19 cellular contexts compared by ENCODE assay signal in the genomic region with DNA sequence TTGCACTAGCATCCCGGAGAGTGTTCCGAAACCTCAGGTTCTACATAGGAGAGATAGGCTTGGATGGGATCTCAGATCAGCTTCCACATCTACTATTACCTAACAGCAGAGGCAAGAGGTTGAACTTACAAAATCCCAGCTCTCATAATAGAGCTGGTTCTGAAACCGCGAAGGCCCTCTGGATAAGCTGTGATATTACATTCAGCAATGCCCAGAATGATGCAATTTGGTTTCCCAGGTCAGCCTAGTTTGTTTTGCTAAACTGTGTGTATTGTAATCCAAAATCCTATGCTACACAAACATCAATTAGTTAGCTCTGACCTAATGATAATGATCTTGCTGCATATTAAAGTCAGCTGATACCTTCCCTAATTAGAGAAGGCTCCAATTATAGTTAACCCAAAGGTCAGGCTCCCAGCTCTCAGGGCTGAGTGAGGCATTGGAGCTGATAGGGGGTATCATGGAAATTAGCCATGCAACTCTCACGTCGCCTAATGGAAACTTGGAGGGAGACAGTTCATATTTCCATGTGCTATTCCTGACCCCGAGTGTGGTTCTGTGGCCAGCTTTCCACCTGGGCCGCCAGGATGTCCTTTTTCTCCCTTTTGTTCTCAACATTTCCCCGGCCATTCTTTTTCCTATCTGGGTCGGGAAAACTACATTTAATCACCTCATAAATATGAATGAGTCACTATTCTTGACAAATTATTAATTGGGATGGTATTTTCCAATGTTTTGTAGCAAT.
A peak's percentile ranks its signal among the peaks of the same experiment; 100 is the strongest.
DNase-seq lines count a peak whose midpoint lies in the region; ATAC-seq, FAIRE-seq and TF ChIP-seq lines count a peak whose summit lies in the region.
"Had no signal": no experiment of that assay in that cellular context is flagged by ENCODE, and none has a peak within 500 bp of the region (broad histone marks: within the 10 kb centered on the region; RNA-seq: fewer than 3 reads in every experiment).

No MANE protein-coding gene starts in this region.

- H3K4me3 Mint-ChIP-seq in astrocyte (ENCODE audit: unreplicated experiment), result no peak overlapping the region
- H3K4me3 Mint-ChIP-seq: CD4-positive, CD25-positive, alpha-beta regulatory T cell; IgD-negative memory B cell had no signal

- no peak for TF ChIP-seq CTCF in astrocyte (IDR thresholded peaks at IDR 0.05; ENCODE audit: insufficient read depth, low read depth, low read length)

- no peak overlapping the region for H3K27ac Mint-ChIP-seq in astrocyte (ENCODE audit: unreplicated experiment)
- H3K27ac Mint-ChIP-seq: CD4-positive, CD25-positive, alpha-beta regulatory T cell; IgD-negative memory B cell had no signal

- no peak overlapping the region for H3K4me2 ChIP-seq in astrocyte (ENCODE audit: low read length)

- FAIRE-seq in astrocyte (lab: Jason Lieb, UNC), result no peak
- FAIRE-seq: A204.1 had no signal

- H3K27me3 Mint-ChIP-seq in astrocyte (ENCODE audit: low read depth, unreplicated experiment), result peaks cover 20% of the 10 kb centered on the region
- H3K27me3 Mint-ChIP-seq: CD4-positive, CD25-positive, alpha-beta regulatory T cell; IgD-negative memory B cell had no signal

- no peaks in the 10 kb centered on the region for H3K4me1 Mint-ChIP-seq in astrocyte (ENCODE audit: low read depth, unreplicated experiment)
- H3K4me1 Mint-ChIP-seq: CD4-positive, CD25-positive, alpha-beta regulatory T cell; IgD-negative memory B cell had no signal

- no peaks in the 10 kb centered on the region for H3K36me3 ChIP-seq in astrocyte (ENCODE audit: insufficient read depth, low read length)
- H3K36me3 ChIP-seq: BE2C, SJSA1 had no signal

- H3K4me3 ChIP-seq in astrocyte (ENCODE audit: insufficient read depth, low read depth, low read length), result no peak overlapping the region
- H3K4me3 ChIP-seq: SJSA1 had no signal

- H3K79me2 ChIP-seq in astrocyte (ENCODE audit: insufficient read depth, low read length), result no peaks in the 10 kb centered on the region

- no peak overlapping the region for H3K27ac ChIP-seq in astrocyte (ENCODE audit: low read depth, low read length)
- H3K27ac ChIP-seq: SJSA1 had no signal

- H3K4me1 ChIP-seq in astrocyte (ENCODE audit: insufficient read depth, low read length), result peaks cover 12% of the 10 kb centered on the region
- H3K4me1 ChIP-seq: BE2C, SJSA1 had no signal

- no peak overlapping the region for H3K9ac ChIP-seq in astrocyte (ENCODE audit: low read length)

- H2AFZ ChIP-seq in astrocyte (ENCODE audit: low read depth, low read length), result no peak overlapping the region

- peaks cover 2% of the 10 kb centered on the region for H3K9me3 Mint-ChIP-seq in astrocyte (ENCODE audit: unreplicated experiment)

- H3K36me3 Mint-ChIP-seq in astrocyte (ENCODE audit: low read depth, unreplicated experiment), result no peaks in the 10 kb centered on the region
- H3K36me3 Mint-ChIP-seq: CD4-positive, CD25-positive, alpha-beta regulatory T cell; IgD-negative memory B cell had no signal

- H3K9me3 ChIP-seq in astrocyte (ENCODE audit: insufficient read depth, low read depth, low read length), result peaks cover 11% of the 10 kb centered on the region
- H3K9me3 ChIP-seq: BE2C had no signal

- ATAC-seq in GM19023 (IDR thresholded peaks at IDR 0.05; ENCODE audit: unreplicated experiment), result no peak

- no peaks in the 10 kb centered on the region for H3K27me3 ChIP-seq in astrocyte (ENCODE audit: insufficient read depth, low read length)
- H3K27me3 ChIP-seq: BE2C, SJSA1 had no signal

- no peaks in the 10 kb centered on the region for H4K20me1 ChIP-seq in astrocyte (ENCODE audit: insufficient read depth, low read length)

- DNase-seq in AG20443 (ENCODE audit: low spot score) (peak; percentile 44), NCI-H748 (lab: John Stamatoyannopoulos, UW; ENCODE audit: unreplicated experiment) (peak; percentile 71), astrocyte (ENCODE audit: low read depth) (peak; percentile 30), iris pigment epithelial cell (ENCODE audit: low read depth) (peak; percentile 5), cerebellar nuclear complex (lab: John Stamatoyannopoulos, UW) (no peak), T-helper 2 cell (no peak)
- DNase-seq: BE2C; CD4-positive, CD25-positive, alpha-beta regulatory T cell; EL; GF-D8; H7; NCI-H1417; NCI-H187; NCI-H226; NCI-H524 had no signal

Comparison
In these comparisons a context has a peak if more than half of its experiments do, and no peak if none do; other contexts are left out.
1. DNase-seq: peak in AG20443 (single experiment), NCI-H748 (single experiment), astrocyte (single experiment) and iris pigment epithelial cell (single experiment); none in cerebellar nuclear complex (0 of 2) and T-helper 2 cell (0 of 5).